15 cellular contexts compared by ENCODE assay signal in genomic region chr17:77481476-77482374, GRCh38.
DNase-seq lines count a peak whose midpoint lies in the region; ATAC-seq, FAIRE-seq and TF ChIP-seq lines count a peak whose summit lies in the region.
"Had no signal": no experiment of that assay in that cellular context is flagged by ENCODE, and none has a peak within 500 bp of the region (broad histone marks: within the 10 kb centered on the region; RNA-seq: fewer than 3 reads in every experiment).

No MANE protein-coding gene starts in this region.

- no peaks in the 10 kb centered on the region for H3K27me3 ChIP-seq in GM23338 (ENCODE audit: insufficient read depth)
- no peaks in the 10 kb centered on the region for H3K27me3 ChIP-seq in H1 (replicated peaks in 1 of 4; ENCODE audit: control insufficient read depth in 3 of 4, extremely low read depth in 1 of 4, insufficient read depth in 3 of 4, low read length in 3 of 4)
- no peaks in the 10 kb centered on the region for H3K27me3 ChIP-seq in osteoblast (ENCODE audit: insufficient read depth, low read length)
- no peaks in the 10 kb centered on the region for H3K27me3 ChIP-seq in spleen (replicated peaks in 1 of 7)
- H3K27me3 ChIP-seq: dorsolateral prefrontal cortex had no signal

- no peak overlapping the region for H2BK15ac ChIP-seq in H1 (ENCODE audit: low read length)

- intact Hi-C loops in spleen (cut with DNase I; ENCODE audit: low total_unique reads): no loop called here

- CTCF ChIA-PET in H1 (lab: Charles Lee; ENCODE audit: partially characterized antibody): interaction anchor here (0.6 to 2.7 kb wide), 10 partner anchors 9 to 717 kb away, joined by 3 to 9 read pairs (median 4); no protein-coding TSS in a partner anchor

- TF ChIP-seq RAD21 in H1 (IDR thresholded peaks at IDR 0.05 in 1 of 2, conservative IDR thresholded peaks at IDR 0.05 in 1 of 2; ENCODE audit: low read depth in 2 of 2, low read length in 2 of 2): no peak

- no peak for TF ChIP-seq CTCF in GM23338 (conservative IDR thresholded peaks at IDR 0.05; ENCODE audit: low read depth in 2 of 2)
- TF ChIP-seq CTCF in H1 (IDR thresholded peaks at IDR 0.05; ENCODE audit: control extremely low read depth in 1 of 3, insufficient read depth in 1 of 3, low read depth in 1 of 3, low read length in 3 of 3): no peak
- no peak for TF ChIP-seq CTCF in osteoblast (IDR thresholded peaks at IDR 0.05; ENCODE audit: extremely low read depth, low read depth, low read length)
- no peak for TF ChIP-seq CTCF in spleen (IDR thresholded peaks at IDR 0.05 in 8 of 11, conservative IDR thresholded peaks at IDR 0.05 in 3 of 11)
- TF ChIP-seq CTCF in GM13976 (IDR thresholded peaks at IDR 0.05; ENCODE audit: borderline replicate concordance, control extremely low read depth, extremely low read depth, insufficient read depth, missing control alignments): no peak

- no peak overlapping the region for H2AK5ac ChIP-seq in H1 (ENCODE audit: low read depth, low read length)

- no peak overlapping the region for H3K4me3 ChIP-seq in GM23338
- H3K4me3 ChIP-seq in H1 (ENCODE audit: extremely low read depth in 1 of 4, insufficient read depth in 2 of 4, low read depth in 3 of 4, low read length in 4 of 4): no peak overlapping the region
- H3K4me3 ChIP-seq in osteoblast (ENCODE audit: insufficient read depth, low read length): no peak overlapping the region
- H3K4me3 ChIP-seq in spleen: no peak overlapping the region
- H3K4me3 ChIP-seq: dorsolateral prefrontal cortex, SK-N-MC had no signal

- H3K18ac ChIP-seq in H1 (ENCODE audit: extremely low read depth, low read length): no peak overlapping the region

- peaks cover 32% of the 10 kb centered on the region for H3K4me1 ChIP-seq in GM23338 (ENCODE audit: insufficient read depth)
- H3K4me1 ChIP-seq in H1 (replicated peaks in 1 of 4; ENCODE audit: control insufficient read depth in 3 of 4, insufficient read depth in 4 of 4, low read length in 3 of 4): peaks cover 8 to 33% (median 24%) of the 10 kb centered on the region in 4 experiments
- peaks cover 14% of the 10 kb centered on the region for H3K4me1 ChIP-seq in osteoblast (ENCODE audit: insufficient read depth, low read length)
- H3K4me1 ChIP-seq in spleen: peaks cover 27 to 86% (median 60%) of the 10 kb centered on the region in 6 donors

- 93% methylated on average over 35 of the region's 35 CpGs; no CpG with 5 or more reads in 1 of the 2 experiments for WGBS in H1 (ENCODE audit: extremely low coverage in 1 of 2, insufficient coverage in 1 of 2, insufficient read length in 1 of 2, insufficient replicate concordance in 2 of 2, low coverage in 1 of 2, low lambda C conversion rate in 2 of 2, missing lambda C conversion rate in 1 of 2), 2 experiments
- 85 to 94% (median 86%) methylated on average over 26 to 35 of the region's 35 CpGs for WGBS in spleen, 5 donors

- no peak overlapping the region for H2BK120ac ChIP-seq in H1 (replicated peaks; ENCODE audit: low read depth, low read length)

- no peak overlapping the region for H3K9ac ChIP-seq in H1 (replicated peaks in 1 of 4; ENCODE audit: extremely low read depth in 1 of 4, low read depth in 3 of 4, low read length in 3 of 4)

- peaks cover 18% of the 10 kb centered on the region; the same call in 1 of the 2 replicates for H3K23me2 ChIP-seq in H1 (ENCODE audit: low read depth, low read length)

- no peak overlapping the region for H3K14ac ChIP-seq in H1 (ENCODE audit: insufficient read length)

- H4K8ac ChIP-seq in H1 (ENCODE audit: extremely low read depth, insufficient read depth, low read length): no peak overlapping the region

- no peak overlapping the region for H2AFZ ChIP-seq in GM23338
- no peak overlapping the region for H2AFZ ChIP-seq in H1 (ENCODE audit: low read length)
- H2AFZ ChIP-seq in osteoblast (ENCODE audit: low read length): no peak overlapping the region

- no peaks in the 10 kb centered on the region for H3K36me3 ChIP-seq in GM23338 (ENCODE audit: insufficient read depth)
- peaks cover 8 to 22% (median 16%) of the 10 kb centered on the region in 4 experiments; a peak in 6 of 8 replicates for H3K36me3 ChIP-seq in H1 (ENCODE audit: control insufficient read depth in 2 of 4, insufficient read depth in 4 of 4, low read length in 3 of 4)
- peaks cover 27% of the 10 kb centered on the region for H3K36me3 ChIP-seq in osteoblast (ENCODE audit: insufficient read depth, low read length)
- peaks cover 0 to 76% (median 33%) of the 10 kb centered on the region in 6 donors for H3K36me3 ChIP-seq in spleen

- in situ Hi-C loops in GM13976 (cut with MboI; ENCODE audit: low sequenced_read_pairs, unreplicated experiment): no loop called here

- H2BK20ac ChIP-seq in H1 (ENCODE audit: low read length): 0 out of 2 replicates have a peak overlapping the region, but pooled peaks have one; percentile 80

- no peaks in the 10 kb centered on the region for H3K9me2 ChIP-seq in GM23338 (ENCODE audit: insufficient read depth)

- H3K4ac ChIP-seq in H1 (replicated peaks; ENCODE audit: insufficient read length, low read depth, low read length): no peak overlapping the region

- H3K79me1 ChIP-seq in H1 (ENCODE audit: low read depth, low read length): peaks cover 23% of the 10 kb centered on the region

- H3K36me3 Mint-ChIP-seq in T-helper 1 cell treated with Interleukin-12 subunit alpha and Interleukin-12 subunit beta and Interleukin-4 antibody, amounts not matched to agents 30 μg/mL and 1 μg/mL, for 36 hours (ENCODE audit: low read depth): peaks cover 27% of the 10 kb centered on the region
- peaks cover 21% of the 10 kb centered on the region for H3K36me3 Mint-ChIP-seq in GM23338 (ENCODE audit: low read depth)

- DNase-seq in T-helper 1 cell: no peak
- DNase-seq in GM23338 (ENCODE audit: low spot score): no peak
- no peak for DNase-seq in H1 (ENCODE audit: low read depth in 1 of 2, low spot score in 2 of 2)
- peak; percentile 79 for DNase-seq in osteoblast (ENCODE audit: insufficient read length, low spot score, missing footprints)
- DNase-seq in spleen: no peak
- no peak for DNase-seq in GM13976 (ENCODE audit: low spot score)
- DNase-seq in activated CD4-positive, alpha-beta T cell treated with anti-CD3 and anti-CD28 coated beads for 1 hour: no peak
- DNase-seq: activated T-cell treated with anti-CD3 and anti-CD28 coated beads, Interleukin-2, amount 50 U/mL, for 1 hour; dorsolateral prefrontal cortex; NCI-H1092; stimulated activated CD4-positive, alpha-beta T cell treated with anti-CD3 and anti-CD28 coated beads, Interleukin-1b, Interleukin-23, amount 100 ng/mL, for 48 hours; WERI-Rb-1 had no signal

- H4K20me1 ChIP-seq in GM23338 (replicated peaks; ENCODE audit: insufficient read depth) (peaks cover 9% of the 10 kb centered on the region), H1 (replicated peaks in 1 of 2; ENCODE audit: control insufficient read depth in 1 of 2, insufficient read depth in 2 of 2, low read length in 2 of 2) (peaks cover 5 to 24% of the 10 kb centered on the region in 2 experiments), osteoblast (ENCODE audit: insufficient read depth, low read length) (peaks cover 86% of the 10 kb centered on the region)

- peaks cover 23% of the 10 kb centered on the region for H3K4me1 Mint-ChIP-seq in T-helper 1 cell treated with Interleukin-12 subunit alpha and Interleukin-12 subunit beta and Interleukin-4 antibody, amounts not matched to agents 30 μg/mL and 1 μg/mL, for 36 hours (ENCODE audit: low read depth)
- H3K4me1 Mint-ChIP-seq in GM23338: peaks cover 32% of the 10 kb centered on the region

- H3K27ac ChIP-seq in GM23338 (ENCODE audit: low read depth) (no peak overlapping the region), H1 (ENCODE audit: low read depth, low read length) (peak overlapping the region; percentile 47; the same call in 1 of the 2 replicates), osteoblast (ENCODE audit: low read depth, low read length) (no peak overlapping the region), spleen (peak overlapping the region in 2 of 8 donors; percentile 41 to 57)
- H3K27ac ChIP-seq: 22Rv1, SK-N-MC, WERI-Rb-1 had no signal

- H3K4me2 ChIP-seq in GM23338: no peak overlapping the region
- no peak overlapping the region for H3K4me2 ChIP-seq in H1 (ENCODE audit: insufficient read depth in 1 of 2, low read depth in 2 of 2, low read length in 2 of 2)
- no peak overlapping the region for H3K4me2 ChIP-seq in osteoblast (ENCODE audit: insufficient read depth, low read length)

- no peak overlapping the region for H3K56ac ChIP-seq in H1 (replicated peaks; ENCODE audit: insufficient read length, low read depth, low read length)

- H3K27ac Mint-ChIP-seq in T-helper 1 cell treated with Interleukin-12 subunit alpha and Interleukin-12 subunit beta and Interleukin-4 antibody, amounts not matched to agents 30 μg/mL and 1 μg/mL, for 36 hours: peak overlapping the region; percentile 50
- peak overlapping the region; percentile 42 for H3K27ac Mint-ChIP-seq in GM23338

- no peaks in the 10 kb centered on the region; a peak in 1 of 4 replicates for H3K9me3 ChIP-seq in H1 (ENCODE audit: insufficient read depth in 2 of 2, low read depth in 1 of 2, low read length in 1 of 2)
- H3K9me3 ChIP-seq in osteoblast (ENCODE audit: low read depth, low read length): no peaks in the 10 kb centered on the region
- no peaks in the 10 kb centered on the region for H3K9me3 ChIP-seq in spleen

- H3K9me3 Mint-ChIP-seq in T-helper 1 cell treated with Interleukin-12 subunit alpha and Interleukin-12 subunit beta and Interleukin-4 antibody, amounts not matched to agents 30 μg/mL and 1 μg/mL, for 36 hours: no peaks in the 10 kb centered on the region
- no peaks in the 10 kb centered on the region for H3K9me3 Mint-ChIP-seq in GM23338

- no peak for TF ChIP-seq POLR2A in H1 (IDR thresholded peaks at IDR 0.05; ENCODE audit: control extremely low read depth in 1 of 2, low read depth in 2 of 2, low read length in 2 of 2)
- no peak for TF ChIP-seq POLR2A in spleen (IDR thresholded peaks at IDR 0.05)

- FAIRE-seq in H1 (lab: Jason Lieb, UNC): no peak

- no peak for ATAC-seq in GM23338

- no peak overlapping the region for H4K91ac ChIP-seq in H1 (replicated peaks; ENCODE audit: insufficient read length, low read length)

- no peak overlapping the region for H2BK12ac ChIP-seq in H1 (ENCODE audit: low read depth, low read length)

- TF ChIP-seq EP300 in H1 (IDR thresholded peaks at IDR 0.05; ENCODE audit: borderline replicate concordance in 1 of 2, low read depth in 2 of 2, low read length in 2 of 2): no peak

- H3F3A ChIP-seq in GM23338 (replicated peaks; ENCODE audit: low read depth): peaks cover 6% of the 10 kb centered on the region; the same call in 1 of the 2 replicates

- no peak overlapping the region for H4K5ac ChIP-seq in H1 (ENCODE audit: insufficient read length, low read depth, low read length)

- H3K79me2 ChIP-seq in GM23338 (replicated peaks; ENCODE audit: insufficient read depth): peaks cover 68% of the 10 kb centered on the region
- H3K79me2 ChIP-seq in H1 (ENCODE audit: control insufficient read depth in 1 of 2, insufficient read depth in 2 of 2, low read length in 2 of 2): peaks cover 7 to 85% of the 10 kb centered on the region in 2 experiments; a peak in 3 of 4 replicates
- peaks cover 95% of the 10 kb centered on the region for H3K79me2 ChIP-seq in osteoblast (ENCODE audit: insufficient read depth, low read length)

- H2BK5ac ChIP-seq in H1 (ENCODE audit: low read depth, low read length): no peak overlapping the region

- no peak overlapping the region for H3K4me3 Mint-ChIP-seq in T-helper 1 cell treated with Interleukin-12 subunit alpha and Interleukin-12 subunit beta and Interleukin-4 antibody, amounts not matched to agents 30 μg/mL and 1 μg/mL, for 36 hours
- no peak overlapping the region for H3K4me3 Mint-ChIP-seq in GM23338

- POLR2A ChIA-PET in H1 (lab: Charles Lee; ENCODE audit: partially characterized antibody): interaction anchor here (1.3 to 2.3 kb wide), 2 partner anchors 11 to 32 kb away, joined by 5 to 6 read pairs; no protein-coding TSS in a partner anchor

- no peaks in the 10 kb centered on the region for H3K27me3 Mint-ChIP-seq in T-helper 1 cell treated with Interleukin-12 subunit alpha and Interleukin-12 subunit beta and Interleukin-4 antibody, amounts not matched to agents 30 μg/mL and 1 μg/mL, for 36 hours (ENCODE audit: low read depth)
- H3K27me3 Mint-ChIP-seq in GM23338 (ENCODE audit: insufficient read depth, low read depth, poor library complexity): peaks cover 9% of the 10 kb centered on the region

- H3K23ac ChIP-seq in H1 (ENCODE audit: insufficient read length): no peak overlapping the region
